ENCODE assay signal across 28 cellular contexts in genomic region chr12:118459110-118459509, GRCh38.
"Had no signal": no experiment of that assay in that cellular context is flagged by ENCODE, and none has a peak within 500 bp of the region (broad histone marks: within the 10 kb centered on the region; RNA-seq: fewer than 3 reads in every experiment).

No MANE protein-coding gene starts in this region.

- H3K27me3 ChIP-seq: colonic mucosa, dorsolateral prefrontal cortex, esophagus muscularis mucosa, esophagus squamous epithelium, foreskin keratinocyte, gastrocnemius medialis, gastroesophageal sphincter, heart left ventricle, heart right ventricle had no signal

- H3K4me1 ChIP-seq: colonic mucosa, esophagus muscularis mucosa, esophagus squamous epithelium, foreskin keratinocyte, gastrocnemius medialis, gastroesophageal sphincter, heart left ventricle, heart right ventricle had no signal

- H3K9me3 ChIP-seq: colonic mucosa, esophagus squamous epithelium, gastrocnemius medialis had no signal

- ATAC-seq: effector memory CD8-positive, alpha-beta T cell; esophagus mucosa; foreskin keratinocyte; gastrocnemius medialis; gastroesophageal sphincter; heart left ventricle; heart right ventricle had no signal

- DNase-seq: colonic mucosa; cortex of kidney; dermis blood vessel endothelial cell; dorsolateral prefrontal cortex; effector CD4-positive, alpha-beta T cell; effector CD8-positive, alpha-beta T cell; effector memory CD4-positive, alpha-beta T cell; effector memory CD8-positive, alpha-beta T cell; endodermal cell; erythroblast; esophagus squamous epithelium; foreskin fibroblast; foreskin keratinocyte; foreskin melanocyte; gastrocnemius medialis; glutamatergic neuron; head of caudate nucleus; heart left ventricle; heart right ventricle had no signal

- H3K36me3 ChIP-seq: colonic mucosa, esophagus muscularis mucosa, esophagus squamous epithelium, gastrocnemius medialis, gastroesophageal sphincter, heart left ventricle, heart right ventricle had no signal

- H3K4me3 ChIP-seq: colonic mucosa, coronary artery, dorsolateral prefrontal cortex, esophagus muscularis mucosa, esophagus squamous epithelium, gastrocnemius medialis, gastroesophageal sphincter, heart left ventricle, heart right ventricle had no signal

- H3K27ac ChIP-seq: colonic mucosa, coronary artery, dorsolateral prefrontal cortex, epithelial cell of prostate, esophagus muscularis mucosa, esophagus squamous epithelium, foreskin keratinocyte, gastrocnemius medialis, gastroesophageal sphincter, heart left ventricle, heart right ventricle had no signal

- FAIRE-seq: colon, endometrium, endothelial cell of umbilical vein, frontal cortex had no signal
